10 cellular contexts compared by ENCODE assay signal in genomic region chr20:45969712-45970634, GRCh38. TPM values are rescaled to one million over a fixed set of nuclear protein-coding genes. Genes with fewer than 3 reads are reported as not detected.
DNase-seq lines count a peak whose midpoint lies in the region; ATAC-seq and TF ChIP-seq lines count a peak whose summit lies in the region.
"Had no signal": no experiment of that assay in that cellular context is flagged by ENCODE, and none has a peak within 500 bp of the region (broad histone marks: within the 10 kb centered on the region; RNA-seq: fewer than 3 reads in every experiment).

No MANE protein-coding gene starts in this region.

- peaks cover 24% of the 10 kb centered on the region for H3K4me1 Mint-ChIP-seq in CD8-positive, alpha-beta T cell (ENCODE audit: low read depth)

- peaks cover 40% of the 10 kb centered on the region for H3K36me3 Mint-ChIP-seq in CD8-positive, alpha-beta T cell

- CTCF ChIA-PET in CD8-positive, alpha-beta T cell (lab: Charles Lee), result interaction anchor here (0.9 to 3.7 kb wide), 28 partner anchors 10 to 171 kb away, joined by 3 to 29 read pairs (median 5); partner anchors contain the start of genes CTSA and NEURL2

- intact Hi-C loops in CD8-positive, alpha-beta T cell (cut with DNase I, micrococcal nuclease), result loop anchor here (2.0 to 10.0 kb wide), 8 partner anchors 42 to 1755 kb away; partner anchors contain the start of genes DNTTIP1 (in 1 of the 2), OSER1 (in 1 of the 2), SYS1 (in 1 of the 2) and UBE2C (in 1 of the 2)
- intact Hi-C loops in spleen (cut with DNase I; ENCODE audit: low total_unique reads), result loop anchor here (5.0 to 10.0 kb wide), 2 partner anchors 33 to 155 kb away; partner anchors contain the start of gene UBE2C

- peaks cover 13% of the 10 kb centered on the region for H3K36me3 ChIP-seq in CD8-positive, alpha-beta T cell (ENCODE audit: insufficient read depth, low read length)
- H3K36me3 ChIP-seq in spleen, result peaks cover 0 to 49% (median 46%) of the 10 kb centered on the region in 6 donors

- no peak for ATAC-seq in CD8-positive, alpha-beta T cell
- ATAC-seq in GM18520 (IDR thresholded peaks at IDR 0.05; ENCODE audit: unreplicated experiment), result no peak
- ATAC-seq in HG03108 (IDR thresholded peaks at IDR 0.05; ENCODE audit: unreplicated experiment), result no peak

- WGBS in spleen, 5 donors, result 36 to 52% (median 44%) methylated on average over 6 of the region's 6 CpGs

- H3K27ac ChIP-seq in CD8-positive, alpha-beta T cell (ENCODE audit: low read depth, low read length), result peak overlapping the region; percentile 100
- H3K27ac ChIP-seq in spleen, result peak overlapping the region in 7 of 8 donors; percentile 44 to 100 (median 99)

- POLR2A ChIA-PET in CD8-positive, alpha-beta T cell (lab: Charles Lee), result interaction anchor here (0.8 to 5.2 kb wide), 13 partner anchors 9 to 554 kb away, joined by 3 to 99 read pairs (median 6); partner anchors contain the start of genes ACOT8, CTSA, DNTTIP1 and NEURL2

- H3K27me3 Mint-ChIP-seq in CD8-positive, alpha-beta T cell (ENCODE audit: low read depth), result no peaks in the 10 kb centered on the region

- peak overlapping the region; percentile 100 for H3K27ac Mint-ChIP-seq in CD8-positive, alpha-beta T cell

- peaks cover 27% of the 10 kb centered on the region for H3K4me1 ChIP-seq in CD8-positive, alpha-beta T cell (ENCODE audit: insufficient read depth, low read length)
- peaks cover 15 to 48% (median 39%) of the 10 kb centered on the region in 6 donors for H3K4me1 ChIP-seq in spleen

- no peaks in the 10 kb centered on the region for H3K9me3 ChIP-seq in CD8-positive, alpha-beta T cell (ENCODE audit: low read length)
- H3K9me3 ChIP-seq in spleen, result no peaks in the 10 kb centered on the region

- DNase-seq in CD8-positive, alpha-beta T cell, result peak in 1 of 7 experiments; percentile 32
- peak; percentile 70 for DNase-seq in HCEC 1CT
- DNase-seq in NCI-H82 treated with DMSO at 0.1 percent for 48 hours (lab: John Stamatoyannopoulos, UW; ENCODE audit: unreplicated experiment), result peak; percentile 69
- DNase-seq in astrocyte of the hippocampus (ENCODE audit: low read depth, low spot score), result peak; percentile 68
- peak; percentile 72 for DNase-seq in iPS-NIHi7 (ENCODE audit: extremely low spot score)
- peak; percentile 75 for DNase-seq in spleen

- peak overlapping the region; percentile 90 for H3K4me3 Mint-ChIP-seq in CD8-positive, alpha-beta T cell

- peak overlapping the region; percentile 100 for H3K4me3 ChIP-seq in CD8-positive, alpha-beta T cell (ENCODE audit: low read depth, low read length)
- peak overlapping the region in 7 of 8 donors; percentile 65 to 99 (median 92) for H3K4me3 ChIP-seq in spleen

- peak; percentile 54 for TF ChIP-seq CTCF in CD8-positive, alpha-beta T cell (IDR thresholded peaks at IDR 0.05)
- TF ChIP-seq CTCF in spleen (IDR thresholded peaks at IDR 0.05 in 8 of 11, conservative IDR thresholded peaks at IDR 0.05 in 3 of 11), result peak in 9 of 11 experiments; percentile 27 to 64 (median 58)

- no peaks in the 10 kb centered on the region for H3K9me3 Mint-ChIP-seq in CD8-positive, alpha-beta T cell

- no peaks in the 10 kb centered on the region for H3K27me3 ChIP-seq in CD8-positive, alpha-beta T cell (ENCODE audit: insufficient read depth, low read length)
- no peaks in the 10 kb centered on the region for H3K27me3 ChIP-seq in spleen (replicated peaks in 1 of 7)

- TF ChIP-seq POLR2A in spleen (IDR thresholded peaks at IDR 0.05), result no peak

RNA-seq across cellular contexts. Expression of gene ZNF335, which starts 2.0 kb away (rescaled TPM):
- total RNA-seq in CD8-positive, alpha-beta T cell, result 10 to 100 TPM; 90.9 to 96.1 TPM
- total RNA-seq in spleen, result 10 to 100 TPM; 25.9 to 46.3 (median 33.8) TPM
- polyA plus RNA-seq in spleen, result 10 to 100 TPM in 2 of 3 donors, 1 to 10 TPM in 1; 8.2 to 17.9 (median 17.8) TPM

RNA-seq across cellular contexts. Expression of gene PCIF1, which starts 35.5 kb away (rescaled TPM):
- 100 to 1,000 TPM; 112 to 118 TPM for total RNA-seq in CD8-positive, alpha-beta T cell
- 10 to 100 TPM; 41.2 to 61.9 (median 52.4) TPM for total RNA-seq in spleen
- polyA plus RNA-seq in spleen, result 10 to 100 TPM; 25.1 to 33.8 (median 31.0) TPM

RNA-seq across cellular contexts. Expression of gene MMP9, which starts 38.7 kb away (rescaled TPM):
- total RNA-seq in CD8-positive, alpha-beta T cell, result 1 to 10 TPM; 7.1 to 8.8 TPM
- 100 to 1,000 TPM in 5 of 7 donors, 10 to 100 TPM in 2; 75.2 to 295 (median 168) TPM for total RNA-seq in spleen
- 10 to 100 TPM; 33.3 to 49.7 (median 37.1) TPM for polyA plus RNA-seq in spleen
- total RNA-seq: activated CD8-positive, alpha-beta memory T cell treated with anti-CD3 and anti-CD28 coated beads for 36 hours had no signal

RNA-seq across cellular contexts. Expression of gene PLTP, which starts 58.0 kb away (rescaled TPM):
- not detected for total RNA-seq in CD8-positive, alpha-beta T cell
- 100 to 1,000 TPM in 2 of 7 donors, 10 to 100 TPM in 5; 19.2 to 430 (median 46.7) TPM for total RNA-seq in spleen
- 10 to 100 TPM in 2 of 3 donors, 1 to 10 TPM in 1; 7.5 to 58.2 (median 16.7) TPM for polyA plus RNA-seq in spleen

RNA-seq across cellular contexts. Expression of gene SLC12A5, which starts 59.0 kb away (rescaled TPM):
- total RNA-seq in CD8-positive, alpha-beta T cell, result 1 to 10 TPM; 1.1 to 1.4 TPM
- total RNA-seq in spleen, result 1 to 10 TPM in 5 of 7 donors, under 1 TPM in 2; 0.20 to 4.0 (median 2.5) TPM
- polyA plus RNA-seq in spleen, result 1 to 10 TPM; 1.8 to 8.7 (median 4.1) TPM
- total RNA-seq: activated CD8-positive, alpha-beta memory T cell treated with anti-CD3 and anti-CD28 coated beads for 36 hours; subcutaneous adipose tissue had no signal

Comparison
In these comparisons a context has a peak if more than half of its experiments do, and no peak if none do; other contexts are left out.
1. RNA of gene MMP9, which starts 38.7 kb away (total RNA-seq): 75.2 to 295 TPM in spleen; 7.1 to 8.8 TPM in CD8-positive, alpha-beta T cell; every median in the first group is over 4 times any median in the second.